In the genomic region with DNA sequence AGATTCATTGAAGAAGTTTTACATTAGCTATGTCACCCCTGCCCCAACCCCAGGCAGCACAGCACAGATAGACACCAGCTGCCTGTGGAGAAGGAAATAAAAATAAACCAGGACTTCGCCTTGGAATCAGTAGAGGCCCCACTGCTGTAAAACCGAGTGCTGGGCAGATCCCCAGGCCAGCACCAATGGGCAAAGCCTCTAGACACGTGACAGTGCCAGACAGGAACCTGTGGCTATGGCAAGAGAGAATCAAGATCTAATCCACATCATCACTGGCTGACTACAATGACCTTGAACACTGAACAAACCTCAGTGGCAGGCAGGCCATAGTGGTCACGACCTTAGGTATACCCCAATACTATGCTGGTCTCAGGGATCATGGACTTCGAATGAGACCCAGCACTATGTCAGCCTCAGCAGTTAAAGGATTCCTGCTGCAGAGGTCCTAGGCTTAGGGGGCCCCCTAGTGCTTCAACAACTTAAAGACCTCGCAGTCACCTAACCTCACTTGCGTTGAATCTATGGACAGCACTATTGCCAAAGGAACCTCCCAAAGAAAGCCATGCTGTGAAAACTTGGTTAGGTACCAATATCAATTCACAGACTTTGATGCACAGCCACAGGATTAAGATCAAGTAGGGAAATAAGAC, we compare ENCODE assay signal across 8 cellular contexts.
DNase-seq lines count a peak whose midpoint lies in the region; ATAC-seq and TF ChIP-seq lines count a peak whose summit lies in the region.

No MANE protein-coding gene starts in this region.

- H4K91ac ChIP-seq in H9 (ENCODE audit: insufficient read length, low read depth, low read length): no peak overlapping the region

- no peak overlapping the region for H3K27ac Mint-ChIP-seq in H9

- no peak overlapping the region for H2BK20ac ChIP-seq in H9 (ENCODE audit: low read depth, low read length, poor library complexity, severe bottlenecking)

- no peaks in the 10 kb centered on the region for H3K79me2 ChIP-seq in H9 (ENCODE audit: insufficient read depth, low read length)

- H4K8ac ChIP-seq in H9 (replicated peaks; ENCODE audit: insufficient read length, low read depth, low read length): no peak overlapping the region

- no peak for ATAC-seq in GM18511 (IDR thresholded peaks at IDR 0.05; ENCODE audit: unreplicated experiment)

- H3K27ac ChIP-seq in H9 (ENCODE audit: insufficient read length, low read depth, low read length): no peak overlapping the region
- H3K27ac ChIP-seq in ascending aorta: no peak overlapping the region

- H4K5ac ChIP-seq in H9 (ENCODE audit: insufficient read length, low read depth, low read length): no peak overlapping the region

- WGBS in H9 (ENCODE audit: extremely low coverage, insufficient read length, low lambda C conversion rate): no CpG with 5 or more reads among the region's 7 CpGs

- peak; percentile 70 for DNase-seq in BE2C
- DNase-seq in H9: peak; percentile 82
- DNase-seq in OCI-M1 (lab: John Stamatoyannopoulos, UW): peak; percentile 73
- peak; percentile 31 for DNase-seq in globus pallidus (ENCODE audit: low spot score)
- DNase-seq in NCI-H2227 (lab: John Stamatoyannopoulos, UW; ENCODE audit: unreplicated experiment): no peak
- DNase-seq in CD1c-positive myeloid dendritic cell (ENCODE audit: extremely low spot score): no peak
- DNase-seq in ascending aorta (ENCODE audit: low spot score in 2 of 2): no peak

- peaks cover 0 to 4% of the 10 kb centered on the region in 2 experiments; a peak in 1 of 5 replicates for H3K9me3 Mint-ChIP-seq in H9

- no peaks in the 10 kb centered on the region for H3K4me1 ChIP-seq in BE2C
- H3K4me1 ChIP-seq in H9 (ENCODE audit: insufficient read depth, low read length): no peaks in the 10 kb centered on the region
- no peaks in the 10 kb centered on the region for H3K4me1 ChIP-seq in ascending aorta

- peaks cover 0 to 2% of the 10 kb centered on the region in 2 experiments; a peak in 1 of 4 replicates for H3K4me1 Mint-ChIP-seq in H9

- no peak overlapping the region for H3K4me3 Mint-ChIP-seq in H9

- H3K4me3 ChIP-seq in BE2C (ENCODE audit: low read depth, low read length) (no peak overlapping the region), ascending aorta (no peak overlapping the region)

- H3K4ac ChIP-seq in H9 (ENCODE audit: low read depth, low read length): no peak overlapping the region

- no peak overlapping the region for H2AFZ ChIP-seq in H9 (ENCODE audit: low read length)

- H3K56ac ChIP-seq in H9 (ENCODE audit: insufficient read length, low read depth, low read length): no peak overlapping the region

- H2AK5ac ChIP-seq in H9 (ENCODE audit: insufficient read length, low read length): no peak overlapping the region

- no peak overlapping the region for H2BK12ac ChIP-seq in H9 (ENCODE audit: insufficient read length, low read depth, low read length)

- H3K27me3 Mint-ChIP-seq in H9 (ENCODE audit: low read depth): no peaks in the 10 kb centered on the region

- no peak overlapping the region for H2BK5ac ChIP-seq in H9 (ENCODE audit: insufficient read length, low read length)

- no peak overlapping the region for H3K18ac ChIP-seq in H9 (ENCODE audit: insufficient read length, low read depth, low read length)

- H3T11ph ChIP-seq in H9 (ENCODE audit: low read length): no peak overlapping the region

- intact Hi-C loops in ascending aorta (cut with DNase I): no loop called here

- no peaks in the 10 kb centered on the region for H3K27me3 ChIP-seq in BE2C
- H3K27me3 ChIP-seq in H9 (ENCODE audit: insufficient read depth, low read length): no peaks in the 10 kb centered on the region
- H3K27me3 ChIP-seq in ascending aorta: no peaks in the 10 kb centered on the region

- H3K79me1 ChIP-seq in H9 (ENCODE audit: insufficient read depth, low read depth, low read length, poor library complexity, severe bottlenecking): no peaks in the 10 kb centered on the region

- H3K9me3 ChIP-seq in BE2C (no peaks in the 10 kb centered on the region), H9 (ENCODE audit: control insufficient read depth, low read depth, low read length) (no peaks in the 10 kb centered on the region), ascending aorta (peaks cover 0 to 3% of the 10 kb centered on the region in 2 donors)

- H3K36me3 ChIP-seq in BE2C (no peaks in the 10 kb centered on the region), ascending aorta (no peaks in the 10 kb centered on the region)

- H2BK120ac ChIP-seq in H9 (ENCODE audit: low read depth, low read length, poor library complexity, severe bottlenecking): no peak overlapping the region

- H3K9ac ChIP-seq in H9 (ENCODE audit: extremely low read depth, insufficient read length, low read length): no peak overlapping the region

- no peaks in the 10 kb centered on the region for H3K36me3 Mint-ChIP-seq in H9 (ENCODE audit: insufficient read depth in 1 of 3, low read depth in 3 of 3)

- no peak overlapping the region for H2BK15ac ChIP-seq in H9 (ENCODE audit: low read depth, low read length)

- TF ChIP-seq CTCF in BE2C (IDR thresholded peaks at IDR 0.05; ENCODE audit: low read depth, low read length) (peak; percentile 84), H9 (conservative IDR thresholded peaks at IDR 0.05) (peak; percentile 84), ascending aorta (IDR thresholded peaks at IDR 0.05) (no peak)

- H3K23ac ChIP-seq in H9 (ENCODE audit: insufficient read length, low read depth, low read length): no peak overlapping the region

- no peak overlapping the region for H3K4me2 ChIP-seq in H9 (ENCODE audit: insufficient read depth, insufficient read length, low read length)

- no peak overlapping the region for H3K14ac ChIP-seq in H9 (ENCODE audit: insufficient read depth, low read length)

- no peaks in the 10 kb centered on the region for H3K23me2 ChIP-seq in H9 (ENCODE audit: insufficient read length, low read depth, low read length, poor library complexity, severe bottlenecking)

- no peaks in the 10 kb centered on the region for H4K20me1 ChIP-seq in H9 (ENCODE audit: control insufficient read depth, insufficient read depth, insufficient read length)

Comparison
In these comparisons a context has a peak if more than half of its experiments do, and no peak if none do; other contexts are left out.
1. DNase-seq: peak in BE2C (single experiment), H9 (single experiment), OCI-M1 (single experiment) and globus pallidus (single experiment); none in NCI-H2227 (single experiment), CD1c-positive myeloid dendritic cell (single experiment) and ascending aorta (0 of 2).
2. CTCF ChIP-seq: peak in BE2C (single experiment) and H9 (single experiment); none in ascending aorta (0 of 3).